In the genomic region with DNA sequence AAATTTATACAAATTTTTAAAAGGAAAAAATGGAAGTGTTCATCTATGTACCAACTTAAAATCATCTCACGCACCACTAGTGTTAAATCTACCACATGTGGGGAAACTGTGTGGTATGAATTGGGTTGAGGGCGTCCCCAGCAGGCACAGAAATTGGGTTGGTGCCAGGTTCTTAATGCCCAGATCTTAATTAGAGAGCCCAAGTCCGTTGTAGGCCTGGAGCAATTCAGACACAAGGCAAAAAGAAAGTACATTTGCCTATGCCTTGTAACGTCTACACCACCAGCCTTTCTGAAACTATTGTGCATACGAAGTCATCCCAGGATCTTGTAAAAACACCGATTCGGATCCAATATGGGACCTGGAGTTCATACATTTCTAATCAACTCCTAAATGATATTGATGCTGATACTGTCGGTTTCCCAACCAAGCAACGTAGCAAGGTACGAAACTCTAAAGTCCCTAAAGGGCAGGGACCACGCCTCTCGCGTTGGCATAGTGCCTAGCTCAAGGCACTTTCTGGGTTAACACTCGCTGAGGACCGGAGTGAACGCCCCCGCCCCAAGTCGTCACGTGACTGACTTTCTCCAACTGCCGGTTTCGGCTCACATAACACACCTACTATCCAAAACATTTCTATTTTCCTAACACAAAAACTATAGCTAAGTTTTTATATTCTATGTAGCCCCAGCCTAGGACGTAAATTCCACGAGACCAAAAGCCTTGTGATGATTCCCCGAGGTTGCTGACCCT, we compare ENCODE assay signal across 8 cellular contexts. TPM values are rescaled to one million over a fixed set of nuclear protein-coding genes. Genes with fewer than 3 reads are reported as not detected.
DNase-seq lines count a peak whose midpoint lies in the region; ATAC-seq and TF ChIP-seq lines count a peak whose summit lies in the region.

No MANE protein-coding gene starts in this region.

- no peaks in the 10 kb centered on the region for H3K27me3 ChIP-seq in CD4-positive, alpha-beta memory T cell (ENCODE audit: insufficient read depth, low read length)
- no peaks in the 10 kb centered on the region for H3K27me3 ChIP-seq in PC-9 (ENCODE audit: insufficient read depth, low read depth)

- H3K9me3 ChIP-seq in CD4-positive, alpha-beta memory T cell (ENCODE audit: control insufficient read depth in 1 of 2, low read length in 2 of 2), result no peaks in the 10 kb centered on the region
- no peaks in the 10 kb centered on the region for H3K9me3 ChIP-seq in PC-9 (ENCODE audit: insufficient read depth, low read depth)

- peak overlapping the region; percentile 79 for H2AFZ ChIP-seq in PC-9

- H3K9me2 ChIP-seq in PC-9 (ENCODE audit: insufficient read depth), result no peaks in the 10 kb centered on the region

- peaks cover 10% of the 10 kb centered on the region; the same call in 1 of the 2 replicates for H4K20me1 ChIP-seq in PC-9 (ENCODE audit: insufficient read depth)

- CTCF ChIA-PET in CD4-positive, alpha-beta memory T cell (lab: Charles Lee; ENCODE audit: partially characterized antibody), result interaction anchor here (1.0 to 2.6 kb wide), 6 partner anchors 10 to 237 kb away, joined by 3 to 16 read pairs (median 6); no protein-coding TSS in a partner anchor
- CTCF ChIA-PET in PC-9 (lab: Charles Lee), result interaction anchor here (0.6 to 1.9 kb wide), 2 partner anchors 22 to 236 kb away, joined by 4 to 10 read pairs; no protein-coding TSS in a partner anchor

- TSS peak; percentile 88 for BruUV-seq in PC-9 (replicated peaks; lab: Mats Ljungman, UMichigan)

- peaks cover 9% of the 10 kb centered on the region; the same call in 1 of the 2 replicates for H3F3A ChIP-seq in PC-9 (ENCODE audit: insufficient read depth, low read depth)

- peak in 4 of 5 donors; percentile 75 to 91 (median 80) for DNase-seq in CD4-positive, alpha-beta memory T cell
- peak; percentile 67 for DNase-seq in HT1080 (ENCODE audit: low read depth)
- DNase-seq in PC-9, result peak; percentile 77 to 78
- peak; percentile 48 to 67 for DNase-seq in activated T-helper 1 cell treated with anti-CD3 and anti-CD28 coated beads, Interleukin-2, amount 50 U/mL, for 16 hours (ENCODE audit: low read depth in 1 of 2, low spot score in 1 of 2)
- peak; percentile 70 for DNase-seq in fibroblast of mammary gland (ENCODE audit: low read depth)
- DNase-seq in stimulated activated naive CD8-positive, alpha-beta T cell treated with anti-CD3 and anti-CD28 coated beads, Interleukin-15, amount 100 ng/mL, for 72 hours, result peak in 1 of 2 donors; percentile 79

- H3K4me1 ChIP-seq in CD4-positive, alpha-beta memory T cell (ENCODE audit: insufficient read depth, low read length), result peaks cover 46% of the 10 kb centered on the region
- peaks cover 14% of the 10 kb centered on the region for H3K4me1 ChIP-seq in PC-9 (replicated peaks; ENCODE audit: insufficient read depth)

- peak overlapping the region; percentile 97 for H3K4me2 ChIP-seq in PC-9

- TF ChIP-seq CTCF in PC-9 (conservative IDR thresholded peaks at IDR 0.05), result no peak
- TF ChIP-seq CTCF in fibroblast of mammary gland (conservative IDR thresholded peaks at IDR 0.05; ENCODE audit: control insufficient read depth, insufficient read depth, low read depth, low read length), result no peak
- TF ChIP-seq CTCF in nephron (IDR thresholded peaks at IDR 0.05; ENCODE audit: unreplicated experiment in 3 of 3), result no peak

- H3K4me1 Mint-ChIP-seq in CD4-positive, alpha-beta memory T cell, result peaks cover 33 to 79% (median 57%) of the 10 kb centered on the region in 4 donors
- H3K4me1 Mint-ChIP-seq in nephron, result peaks cover 26% of the 10 kb centered on the region
- H3K4me1 Mint-ChIP-seq in stimulated activated naive CD8-positive, alpha-beta T cell treated with anti-CD3 and anti-CD28 coated beads, Interleukin-15, amount 100 ng/mL, for 72 hours, result peaks cover 52% of the 10 kb centered on the region

- peak overlapping the region; percentile 95 to 100 (median 99) for H3K27ac Mint-ChIP-seq in CD4-positive, alpha-beta memory T cell
- H3K27ac Mint-ChIP-seq in nephron, result peak overlapping the region; percentile 99 to 100 (median 99)
- peak overlapping the region; percentile 100 for H3K27ac Mint-ChIP-seq in stimulated activated naive CD8-positive, alpha-beta T cell treated with anti-CD3 and anti-CD28 coated beads, Interleukin-15, amount 100 ng/mL, for 72 hours

- peak; percentile 27 for ATAC-seq in GM19455 (IDR thresholded peaks at IDR 0.05; ENCODE audit: unreplicated experiment)
- peak; percentile 62 for ATAC-seq in stimulated activated naive CD8-positive, alpha-beta T cell treated with anti-CD3 and anti-CD28 coated beads, Interleukin-15, amount 100 ng/mL, for 72 hours

- no peaks in the 10 kb centered on the region for H3K27me3 Mint-ChIP-seq in CD4-positive, alpha-beta memory T cell
- H3K27me3 Mint-ChIP-seq in nephron (ENCODE audit: low read depth), result no peaks in the 10 kb centered on the region
- H3K27me3 Mint-ChIP-seq in stimulated activated naive CD8-positive, alpha-beta T cell treated with anti-CD3 and anti-CD28 coated beads, Interleukin-15, amount 100 ng/mL, for 72 hours, result no peaks in the 10 kb centered on the region

- POLR2A ChIA-PET in CD4-positive, alpha-beta memory T cell (lab: Charles Lee; ENCODE audit: partially characterized antibody), result interaction anchor here (0.6 to 4.8 kb wide), 11 partner anchors 11 to 757 kb away, joined by 3 to 67 read pairs (median 10); a partner anchor contains a TSS
- POLR2A ChIA-PET in PC-9 (lab: Charles Lee; ENCODE audit: unreplicated experiment), result interaction anchor here (0.6 kb wide), 5 partner anchors 13 to 346 kb away, joined by 3 to 7 read pairs (median 5); no protein-coding TSS in a partner anchor

- intact Hi-C loops in CD4-positive, alpha-beta memory T cell (cut with micrococcal nuclease), result loop anchor here (2.0 to 5.0 kb wide), 4 partner anchors 55 to 420 kb away; a partner anchor contains a TSS
- intact Hi-C loops in PC-9 (cut with micrococcal nuclease; ENCODE audit: unreplicated experiment), result loop anchor here (2.0 kb wide), 1 partner anchor 345 kb away; a partner anchor contains a TSS

- H3K79me2 ChIP-seq in PC-9 (ENCODE audit: low read depth), result peaks cover 64% of the 10 kb centered on the region

- H3K4me3 Mint-ChIP-seq in CD4-positive, alpha-beta memory T cell, result peak overlapping the region; percentile 96 to 100 (median 98)
- H3K4me3 Mint-ChIP-seq in nephron, result peak overlapping the region; percentile 98 to 99 (median 99)
- H3K4me3 Mint-ChIP-seq in stimulated activated naive CD8-positive, alpha-beta T cell treated with anti-CD3 and anti-CD28 coated beads, Interleukin-15, amount 100 ng/mL, for 72 hours, result peak overlapping the region; percentile 94 to 98

- H3K36me3 Mint-ChIP-seq in CD4-positive, alpha-beta memory T cell, result peaks cover 5 to 40% of the 10 kb centered on the region in 2 donors
- peaks cover 7% of the 10 kb centered on the region for H3K36me3 Mint-ChIP-seq in nephron (ENCODE audit: low read depth)

- peak overlapping the region; percentile 98 for H3K27ac ChIP-seq in CD4-positive, alpha-beta memory T cell (ENCODE audit: low read depth, low read length)
- peak overlapping the region; percentile 94 for H3K27ac ChIP-seq in PC-9

- peak overlapping the region; percentile 98 for H3K4me3 ChIP-seq in CD4-positive, alpha-beta memory T cell (ENCODE audit: low read length in 2 of 2)
- H3K4me3 ChIP-seq in PC-9 (peak overlapping the region; percentile 90), fibroblast of mammary gland (ENCODE audit: control insufficient read depth, low read depth, low read length) (peak overlapping the region; percentile 99)

- peaks cover 2% of the 10 kb centered on the region for H3K36me3 ChIP-seq in CD4-positive, alpha-beta memory T cell (ENCODE audit: insufficient read depth, low read length)
- H3K36me3 ChIP-seq in PC-9 (ENCODE audit: low read depth), result peaks cover 6% of the 10 kb centered on the region; the same call in 1 of the 2 replicates

- no peaks in the 10 kb centered on the region for H3K9me3 Mint-ChIP-seq in CD4-positive, alpha-beta memory T cell
- H3K9me3 Mint-ChIP-seq in nephron, result no peaks in the 10 kb centered on the region
- H3K9me3 Mint-ChIP-seq in stimulated activated naive CD8-positive, alpha-beta T cell treated with anti-CD3 and anti-CD28 coated beads, Interleukin-15, amount 100 ng/mL, for 72 hours, result no peaks in the 10 kb centered on the region

RNA-seq across cellular contexts. Expression of a gene that starts 0.9 kb away (rescaled TPM):
- 100 to 1,000 TPM; 170 to 177 TPM for total RNA-seq in CD4-positive, alpha-beta memory T cell
- 100 to 1,000 TPM; 156 to 258 TPM for polyA plus RNA-seq in CD4-positive, alpha-beta memory T cell
- 125 and 137 TPM in 2 replicates for total RNA-seq in HT1080 (2014; rRNA removed; shearing (Covaris generic))
- polyA plus RNA-seq in HT1080 (2015; cell fraction: cytosol; rRNA removed), result 155 and 177 TPM in 2 replicates
- 359 and 362 TPM in 2 replicates for polyA plus RNA-seq in HT1080 (2015; cell fraction: nucleus; rRNA removed)
- total RNA-seq in PC-9 (2021), result 195 and 299 TPM in 2 replicates

RNA-seq across cellular contexts. Expression of a gene that starts 48.7 kb away (rescaled TPM):
- total RNA-seq in CD4-positive, alpha-beta memory T cell, result not detected
- under 1 TPM; 0.30 to 0.37 TPM for polyA plus RNA-seq in CD4-positive, alpha-beta memory T cell
- not detected in 2 replicates for total RNA-seq in HT1080 (2014; rRNA removed; shearing (Covaris generic))
- polyA plus RNA-seq in HT1080 (2015; cell fraction: cytosol; rRNA removed), result not detected in 2 replicates
- not detected in 2 replicates for polyA plus RNA-seq in HT1080 (2015; cell fraction: nucleus; rRNA removed)
- not detected in 2 replicates for total RNA-seq in PC-9 (2021)

RNA-seq across cellular contexts. Expression of a gene that starts 55.7 kb away (rescaled TPM):
- total RNA-seq in CD4-positive, alpha-beta memory T cell, result 10 to 100 TPM; 21.9 to 23.4 TPM
- 1 to 10 TPM; 3.2 to 6.3 TPM for polyA plus RNA-seq in CD4-positive, alpha-beta memory T cell
- total RNA-seq in HT1080 (2014; rRNA removed; shearing (Covaris generic)), result 23.4 and 30.8 TPM in 2 replicates
- polyA plus RNA-seq in HT1080 (2015; cell fraction: cytosol; rRNA removed), result 33.3 and 37.5 TPM in 2 replicates
- 56.8 and 70.5 TPM in 2 replicates for polyA plus RNA-seq in HT1080 (2015; cell fraction: nucleus; rRNA removed)
- total RNA-seq in PC-9 (2021), result 20.1 and 24.2 TPM in 2 replicates
